8 cellular contexts compared by ENCODE assay signal in the genomic region with DNA sequence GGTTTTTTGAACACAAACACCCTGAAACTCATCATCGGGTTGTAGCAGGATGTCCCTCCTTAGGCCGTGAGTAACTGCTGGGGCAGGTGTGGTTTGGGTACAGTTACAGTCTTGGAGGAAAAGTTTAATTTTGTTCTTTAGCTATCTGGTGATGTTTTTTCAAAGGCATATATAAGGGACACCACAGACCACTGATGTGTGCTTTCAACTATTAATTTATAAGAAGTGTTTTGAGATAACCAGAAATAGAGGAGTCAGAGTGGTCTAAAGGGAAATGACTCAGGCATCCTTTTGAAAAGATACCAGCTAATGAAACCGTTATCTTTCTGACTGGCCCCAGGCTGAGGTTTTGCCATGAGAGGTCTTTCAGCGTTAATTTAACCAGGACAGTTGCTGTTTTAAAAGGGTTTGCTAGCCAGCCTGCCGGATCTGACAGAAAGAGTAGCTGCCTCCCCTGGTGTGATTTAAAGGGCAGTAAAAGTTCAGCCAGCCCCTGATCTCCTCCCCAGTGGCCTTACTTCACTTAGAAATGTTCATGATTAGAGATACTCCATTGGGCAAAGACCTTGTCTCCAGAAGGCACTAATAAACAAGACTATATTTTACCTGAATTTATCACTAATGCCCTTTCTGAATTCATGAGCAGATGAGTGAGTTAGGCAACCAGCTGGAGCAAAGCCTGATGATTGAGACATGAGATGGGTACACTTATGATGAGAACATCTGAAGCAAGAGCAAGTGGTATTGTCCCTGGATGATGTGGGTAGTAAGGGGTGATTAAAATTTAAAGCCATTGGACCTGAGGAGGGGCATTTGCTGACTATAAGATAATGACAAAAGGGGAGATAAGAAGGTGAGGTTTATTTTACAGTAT.
DNase-seq lines count a peak whose midpoint lies in the region; ATAC-seq and TF ChIP-seq lines count a peak whose summit lies in the region.

No MANE protein-coding gene starts in this region.

- DNase-seq in activated T-cell treated with anti-CD3 and anti-CD28 coated beads for 48 hours (ENCODE audit: low read depth), result peak; percentile 11
- DNase-seq in activated T-cell treated with anti-CD3 and anti-CD28 coated beads, Interleukin-2, amount 50 U/mL, for 1 hour, result no peak
- no peak for DNase-seq in upper lobe of right lung
- DNase-seq in Ammon's horn (ENCODE audit: low spot score), result no peak

- intact Hi-C loops in upper lobe of right lung (cut with DNase I), result no loop called here

- no peak overlapping the region for H3K9ac ChIP-seq in skeletal muscle satellite cell (ENCODE audit: low read depth, low read length)

- TF ChIP-seq CTCF in brain (conservative IDR thresholded peaks at IDR 0.05) (no peak), upper lobe of right lung (IDR thresholded peaks at IDR 0.05) (no peak)

- ATAC-seq in HG03565 (IDR thresholded peaks at IDR 0.05; ENCODE audit: unreplicated experiment) (peak; percentile 74), upper lobe of right lung (no peak), GM21526 (IDR thresholded peaks at IDR 0.05; ENCODE audit: low FRiP score, unreplicated experiment) (no peak)

- H3K27ac ChIP-seq in upper lobe of right lung, result no peak overlapping the region

- H3K4me1 Mint-ChIP-seq in brain, result peaks cover 70% of the 10 kb centered on the region

- no peaks in the 10 kb centered on the region for H3K9me3 Mint-ChIP-seq in brain

- no peak overlapping the region for H3K4me3 Mint-ChIP-seq in brain

- H3K9me3 ChIP-seq in skeletal muscle satellite cell (replicated peaks; ENCODE audit: low read length), result no peaks in the 10 kb centered on the region
- no peaks in the 10 kb centered on the region for H3K9me3 ChIP-seq in upper lobe of right lung

- peak overlapping the region; percentile 4 for H3K4me2 ChIP-seq in skeletal muscle satellite cell (ENCODE audit: low read length)

- H3K27me3 Mint-ChIP-seq in brain, result no peaks in the 10 kb centered on the region

- peak overlapping the region in 3 of 5 experiments; percentile 19 to 68 (median 32) for H3K27ac Mint-ChIP-seq in brain

- H3K4me1 ChIP-seq in skeletal muscle satellite cell (ENCODE audit: control insufficient read depth, insufficient read depth, low read length) (peaks cover 19% of the 10 kb centered on the region), upper lobe of right lung (peaks cover 17% of the 10 kb centered on the region)

- no peaks in the 10 kb centered on the region for H3K27me3 ChIP-seq in skeletal muscle satellite cell (ENCODE audit: control insufficient read depth, insufficient read depth, low read length)
- H3K27me3 ChIP-seq in upper lobe of right lung, result no peaks in the 10 kb centered on the region

- H3K36me3 ChIP-seq in skeletal muscle satellite cell (ENCODE audit: insufficient read depth, low read length) (no peaks in the 10 kb centered on the region), upper lobe of right lung (no peaks in the 10 kb centered on the region)

- H3K36me3 Mint-ChIP-seq in brain, result no peaks in the 10 kb centered on the region

- H3K4me3 ChIP-seq in skeletal muscle satellite cell (ENCODE audit: low read length) (no peak overlapping the region), upper lobe of right lung (no peak overlapping the region)
